ENCODE assay signal across 19 cellular contexts in the genomic region with DNA sequence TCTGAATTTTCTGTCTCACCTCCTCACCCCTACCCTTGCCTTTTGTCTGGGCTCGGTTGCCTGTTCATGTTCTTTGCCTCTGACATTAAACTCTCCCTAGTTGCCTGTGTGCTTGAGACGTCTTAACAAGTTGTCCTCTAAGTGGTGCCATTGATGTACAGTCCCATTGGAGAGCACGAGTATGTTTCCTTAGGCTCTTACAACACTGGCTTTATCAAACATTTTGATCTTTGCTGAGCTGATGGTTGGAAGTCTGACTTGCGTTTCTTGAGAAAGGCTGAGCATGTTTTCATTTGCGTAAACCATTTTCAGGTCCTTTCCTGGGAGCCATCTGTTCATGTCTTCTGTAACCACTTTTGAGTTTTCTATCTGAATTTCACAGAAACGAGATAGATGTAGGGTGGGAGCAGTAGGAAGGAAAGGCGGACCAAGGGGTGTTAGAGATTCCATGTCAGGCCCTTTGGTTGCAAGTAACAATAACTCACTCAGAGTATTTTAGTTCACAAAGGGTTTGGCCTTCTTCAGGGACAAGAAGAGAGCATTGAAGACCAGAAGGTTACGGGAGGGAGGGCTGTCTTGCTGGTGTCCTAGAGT. TPM values are rescaled to one million over a fixed set of nuclear protein-coding genes. Genes with fewer than 3 reads are reported as not detected.
A peak's percentile ranks its signal among the peaks of the same experiment; 100 is the strongest.
DNase-seq lines count a peak whose midpoint lies in the region; ATAC-seq and TF ChIP-seq lines count a peak whose summit lies in the region.
"Had no signal": no experiment of that assay in that cellular context is flagged by ENCODE, and none has a peak within 500 bp of the region (broad histone marks: within the 10 kb centered on the region; RNA-seq: fewer than 3 reads in every experiment).

No MANE protein-coding gene starts in this region.

- H3K9me3 Mint-ChIP-seq in activated naive CD4-positive, alpha-beta T cell treated with anti-CD3 and anti-CD28 coated beads, Interleukin-2, amount 10 ng/mL, durations not matched to agents 7 days and 5 days, result no peaks in the 10 kb centered on the region
- no peaks in the 10 kb centered on the region for H3K9me3 Mint-ChIP-seq in activated naive CD8-positive, alpha-beta T cell treated with anti-CD3 and anti-CD28 coated beads, Interleukin-2, amount 50 U/mL, for 24 hours
- H3K9me3 Mint-ChIP-seq: CD14-positive monocyte; central memory CD8-positive, alpha-beta T cell; GM23338 had no signal

- H3K36me3 ChIP-seq in parathyroid adenoma (ENCODE audit: control insufficient read depth, insufficient read depth, low read length) (no peaks in the 10 kb centered on the region), vagina (peaks cover 0 to 5% of the 10 kb centered on the region in 2 donors)

- peak; percentile 16 for TF ChIP-seq POLR2A in GM18505 (IDR thresholded peaks at IDR 0.05; ENCODE audit: borderline replicate concordance, extremely low read depth, insufficient read depth, insufficient read length)
- no peak for TF ChIP-seq POLR2A in vagina (IDR thresholded peaks at IDR 0.05)

- DNase-seq in activated naive CD4-positive, alpha-beta T cell treated with anti-CD3 and anti-CD28 coated beads, Interleukin-2, amount 10 ng/mL, durations not matched to agents 7 days and 5 days, result no peak
- no peak for DNase-seq in activated naive CD4-positive, alpha-beta T cell (lab: John Stamatoyannopoulos, UW)
- DNase-seq in activated naive CD8-positive, alpha-beta T cell treated with anti-CD3 and anti-CD28 coated beads, Interleukin-2, amount 50 U/mL, for 24 hours, result no peak
- no peak for DNase-seq in vagina (ENCODE audit: extremely low spot score in 2 of 2)
- no peak for DNase-seq in LoVo (ENCODE audit: low spot score)
- DNase-seq in posterior vena cava (ENCODE audit: low spot score), result no peak
- DNase-seq: activated CD4-positive, alpha-beta T cell treated with anti-CD3 and anti-CD28 coated beads, Interleukin-2, amount 50 U/mL, for 48 hours; aorta; DMS53; effector CD4-positive, alpha-beta T cell; NCI-H1694 treated with DMSO at 0.1 percent for 48 hours; SHP77 had no signal

- peaks cover 52% of the 10 kb centered on the region for H3K4me1 Mint-ChIP-seq in activated naive CD4-positive, alpha-beta T cell treated with anti-CD3 and anti-CD28 coated beads, Interleukin-2, amount 10 ng/mL, durations not matched to agents 7 days and 5 days
- peaks cover 57% of the 10 kb centered on the region for H3K4me1 Mint-ChIP-seq in activated naive CD8-positive, alpha-beta T cell treated with anti-CD3 and anti-CD28 coated beads, Interleukin-2, amount 50 U/mL, for 24 hours

- intact Hi-C loops in vagina (cut with DNase I), result no loop called here
- intact Hi-C loops in posterior vena cava (cut with DNase I), result no loop called here

- H3K9me3 ChIP-seq in parathyroid adenoma (ENCODE audit: control insufficient read depth, low read length), result no peaks in the 10 kb centered on the region
- H3K9me3 ChIP-seq in vagina, result no peaks in the 10 kb centered on the region
- H3K9me3 ChIP-seq: esophagus muscularis mucosa had no signal

- TF ChIP-seq CTCF in parathyroid adenoma (IDR thresholded peaks at IDR 0.05) (no peak), vagina (IDR thresholded peaks at IDR 0.05) (no peak)

- H3K4me2 ChIP-seq in parathyroid adenoma (ENCODE audit: low read length), result peak overlapping the region; percentile 40
- H3K4me2 ChIP-seq: GM23338 had no signal

- no peak overlapping the region for H3K9ac ChIP-seq in parathyroid adenoma

- peak overlapping the region; percentile 46 for H3K27ac Mint-ChIP-seq in activated naive CD4-positive, alpha-beta T cell treated with anti-CD3 and anti-CD28 coated beads, Interleukin-2, amount 10 ng/mL, durations not matched to agents 7 days and 5 days
- peak overlapping the region; percentile 36 for H3K27ac Mint-ChIP-seq in activated naive CD8-positive, alpha-beta T cell treated with anti-CD3 and anti-CD28 coated beads, Interleukin-2, amount 50 U/mL, for 24 hours
- H3K27ac Mint-ChIP-seq: GM23338, progenitor cell of endocrine pancreas had no signal

- H3K4me1 ChIP-seq in parathyroid adenoma (peaks cover 10% of the 10 kb centered on the region), vagina (peaks cover 36% of the 10 kb centered on the region)

- H3K27me3 ChIP-seq in parathyroid adenoma (ENCODE audit: control insufficient read depth, insufficient read depth, low read length), result no peaks in the 10 kb centered on the region
- no peaks in the 10 kb centered on the region for H3K27me3 ChIP-seq in vagina
- H3K27me3 ChIP-seq: esophagus muscularis mucosa had no signal

- ATAC-seq in GM18505 (IDR thresholded peaks at IDR 0.05; ENCODE audit: unreplicated experiment), result no peak
- ATAC-seq in activated naive CD8-positive, alpha-beta T cell treated with anti-CD3 and anti-CD28 coated beads, Interleukin-2, amount 50 U/mL, for 24 hours, result no peak
- ATAC-seq: GM23338 had no signal

- H3K79me2 ChIP-seq in parathyroid adenoma, result no peaks in the 10 kb centered on the region

- CTCF ChIA-PET in activated naive CD4-positive, alpha-beta T cell treated with anti-CD3 and anti-CD28 coated beads, Interleukin-2, amount 10 ng/mL, durations not matched to agents 7 days and 5 days (lab: Charles Lee), result no interaction called here

- H3K27ac ChIP-seq in parathyroid adenoma (no peak overlapping the region), vagina (no peak overlapping the region)
- H3K27ac ChIP-seq: esophagus muscularis mucosa had no signal

- no peak overlapping the region for H3K4me3 Mint-ChIP-seq in activated naive CD4-positive, alpha-beta T cell treated with anti-CD3 and anti-CD28 coated beads, Interleukin-2, amount 10 ng/mL, durations not matched to agents 7 days and 5 days
- H3K4me3 Mint-ChIP-seq in activated naive CD8-positive, alpha-beta T cell treated with anti-CD3 and anti-CD28 coated beads, Interleukin-2, amount 50 U/mL, for 24 hours, result no peak overlapping the region
- H3K4me3 Mint-ChIP-seq: CD14-positive monocyte; central memory CD8-positive, alpha-beta T cell; GM23338 had no signal

- no peak overlapping the region for H3K4me3 ChIP-seq in parathyroid adenoma (ENCODE audit: low read depth, low read length)
- no peak overlapping the region for H3K4me3 ChIP-seq in vagina
- H3K4me3 ChIP-seq: esophagus muscularis mucosa, GM23338 had no signal

- no peak overlapping the region for H2AFZ ChIP-seq in parathyroid adenoma
- H2AFZ ChIP-seq: GM23338 had no signal

- no peaks in the 10 kb centered on the region for H3K27me3 Mint-ChIP-seq in activated naive CD4-positive, alpha-beta T cell treated with anti-CD3 and anti-CD28 coated beads, Interleukin-2, amount 10 ng/mL, durations not matched to agents 7 days and 5 days
- H3K27me3 Mint-ChIP-seq in activated naive CD8-positive, alpha-beta T cell treated with anti-CD3 and anti-CD28 coated beads, Interleukin-2, amount 50 U/mL, for 24 hours, result no peaks in the 10 kb centered on the region
- H3K27me3 Mint-ChIP-seq: central memory CD8-positive, alpha-beta T cell; progenitor cell of endocrine pancreas had no signal

- peaks cover 74% of the 10 kb centered on the region for H3K36me3 Mint-ChIP-seq in activated naive CD4-positive, alpha-beta T cell treated with anti-CD3 and anti-CD28 coated beads, Interleukin-2, amount 10 ng/mL, durations not matched to agents 7 days and 5 days
- H3K36me3 Mint-ChIP-seq in activated naive CD8-positive, alpha-beta T cell treated with anti-CD3 and anti-CD28 coated beads, Interleukin-2, amount 50 U/mL, for 24 hours (ENCODE audit: low read depth), result peaks cover 76% of the 10 kb centered on the region

RNA-seq across cellular contexts. Expression of a gene that starts 35.4 kb away (rescaled TPM):
- total RNA-seq in vagina (34.1 TPM), posterior vena cava (10 to 100 TPM; 24.6 to 26.9 TPM)
